In the genomic region with DNA sequence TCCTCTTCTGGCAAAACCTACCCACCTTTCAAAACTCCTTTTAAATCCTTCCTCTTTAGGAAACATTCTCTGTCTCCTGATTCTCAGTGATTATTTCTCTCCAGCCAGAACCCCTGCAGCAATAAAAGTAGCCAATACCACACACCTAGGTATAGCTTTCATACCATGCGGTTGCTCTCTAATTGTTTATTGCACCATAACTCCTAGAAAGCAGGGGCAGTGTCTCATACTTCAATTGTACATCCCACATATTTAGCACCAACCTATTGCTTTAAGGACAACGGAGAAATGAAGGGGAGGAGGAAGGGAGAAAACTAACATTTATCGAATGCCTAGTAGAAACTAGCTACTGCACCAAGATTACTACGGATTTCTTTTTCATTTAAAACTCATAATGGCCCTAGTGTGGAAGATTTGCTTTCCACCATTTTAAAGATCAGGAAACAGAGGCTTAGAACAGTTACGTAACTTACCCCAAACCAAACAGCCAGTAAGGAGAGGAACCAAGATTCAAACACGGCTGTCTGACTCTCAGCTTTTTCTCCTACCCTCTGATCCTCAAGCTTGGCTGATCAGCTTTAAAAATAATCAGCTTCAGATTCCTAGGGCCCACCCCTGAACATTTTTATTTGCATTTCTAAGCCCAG, we compare ENCODE assay signal across 1 cellular context.
TF ChIP-seq lines count a peak whose summit lies in the region.

No MANE protein-coding gene starts in this region.

TF ChIP-seq in H1, 55 proteins besides CTCF, POLR2A, EP300 and RAD21 (continued from another document):
- no peak for TF ChIP-seq KDM1A (IDR thresholded peaks at IDR 0.05; ENCODE audit: borderline replicate concordance, low read length)
